Comparison of ENCODE assay signal across 19 cellular contexts in genomic region chr17:72879877-72880276, GRCh38.
DNase-seq lines count a peak whose midpoint lies in the region; ATAC-seq and TF ChIP-seq lines count a peak whose summit lies in the region.
"Had no signal": no experiment of that assay in that cellular context is flagged by ENCODE, and none has a peak within 500 bp of the region (broad histone marks: within the 10 kb centered on the region; RNA-seq: fewer than 3 reads in every experiment).

No MANE protein-coding gene starts in this region.

- no peaks in the 10 kb centered on the region for H3K27me3 Mint-ChIP-seq in MCF 10A (ENCODE audit: insufficient read depth, unreplicated experiment)
- peaks cover 9% of the 10 kb centered on the region for H3K27me3 Mint-ChIP-seq in endodermal cell (ENCODE audit: insufficient read depth)
- H3K27me3 Mint-ChIP-seq: B cell; CD4-positive, CD25-positive, alpha-beta regulatory T cell had no signal

- H2BK5ac ChIP-seq in IMR-90 (ENCODE audit: low read depth, low read length, poor library complexity, severe bottlenecking) = no peak overlapping the region

- no peak overlapping the region for H3K14ac ChIP-seq in IMR-90 (replicated peaks; ENCODE audit: low read depth, low read length)

- no peak overlapping the region for H3K56ac ChIP-seq in IMR-90 (ENCODE audit: extremely low read depth, insufficient read depth, low read length)

- H3K79me2 ChIP-seq in mammary epithelial cell (ENCODE audit: insufficient read depth, low read length) = no peaks in the 10 kb centered on the region

- H3K27ac Mint-ChIP-seq in MCF 10A (ENCODE audit: low read depth, unreplicated experiment) (no peak overlapping the region), endodermal cell (no peak overlapping the region)
- H3K27ac Mint-ChIP-seq: B cell; CD4-positive, CD25-positive, alpha-beta regulatory T cell; CD8-positive, alpha-beta T cell; HFFc6 had no signal

- in situ Hi-C loops in mammary epithelial cell (cut with MboI; ENCODE audit: low sequenced_read_pairs in 2 of 2) = no loop called here
- in situ Hi-C loops in IMR-90 (cut with MboI; ENCODE audit: low sequenced_read_pairs) = no loop called here

- TF ChIP-seq POLR2A in IMR-90 (IDR thresholded peaks at IDR 0.05; ENCODE audit: low read depth, low read length) = no peak

- H3K4me1 ChIP-seq in mammary epithelial cell (ENCODE audit: insufficient read depth, low read length) (no peaks in the 10 kb centered on the region), IMR-90 (ENCODE audit: control insufficient read depth, insufficient read depth, low read length) (no peaks in the 10 kb centered on the region), endodermal cell (ENCODE audit: control insufficient read depth, insufficient read depth, low read length) (no peaks in the 10 kb centered on the region)
- H3K4me1 ChIP-seq: BLaER1, Caco-2 had no signal

- DNase-seq in mammary epithelial cell (no peak), MCF 10A (ENCODE audit: unreplicated experiment) (no peak), IMR-90 (no peak), endodermal cell (no peak), NCI-H187 treated with DMSO at 0.1 percent for 48 hours (lab: John Stamatoyannopoulos, UW) (no peak), MG63 (no peak), GOT3 (lab: John Stamatoyannopoulos, UW) (no peak)
- DNase-seq: Caco-2; CD4-positive, CD25-positive, alpha-beta regulatory T cell; CD8-positive, alpha-beta T cell; DMS153; DND-41; H7; HCEC 1CT; HFFc6 had no signal

- CTCF ChIA-PET in mammary epithelial cell (lab: Charles Lee; ENCODE audit: low non-redundant PET) (no interaction called here), MCF 10A (lab: Yijun Ruan, JAX) (no interaction called here), IMR-90 (lab: Yijun Ruan, JAX) (no interaction called here)

- no peak overlapping the region for H4K5ac ChIP-seq in IMR-90 (ENCODE audit: low read depth, low read length)

- BruUV-seq in mammary epithelial cell (replicated peaks; lab: Mats Ljungman, UMichigan) = no TSS peak
- BruUV-seq in MCF 10A (replicated peaks; lab: Mats Ljungman, UMichigan) = no TSS peak
- BruUV-seq in IMR-90 (replicated peaks; lab: Mats Ljungman, UMichigan) = no TSS peak

- H4K91ac ChIP-seq in IMR-90 (ENCODE audit: insufficient read depth, low read depth, low read length) = no peak overlapping the region

- dilution Hi-C loops in mammary epithelial cell (cut with HindIII; ENCODE audit: low sequenced_read_pairs) (no loop called here), IMR-90 (cut with HindIII; ENCODE audit: low sequenced_read_pairs, unreplicated experiment) (no loop called here)

- H3K9me3 Mint-ChIP-seq in MCF 10A (ENCODE audit: unreplicated experiment) (peaks cover 24% of the 10 kb centered on the region), endodermal cell (peaks cover 50% of the 10 kb centered on the region)

- POLR2A ChIA-PET in MCF 10A (lab: Yijun Ruan, JAX) (no interaction called here), IMR-90 (lab: Charles Lee; ENCODE audit: unreplicated experiment) (no interaction called here)

- no peak for TF ChIP-seq RAD21 in IMR-90 (IDR thresholded peaks at IDR 0.05; ENCODE audit: low read length)

- H4K20me1 ChIP-seq in mammary epithelial cell (ENCODE audit: insufficient read depth, low read length) = no peaks in the 10 kb centered on the region
- no peaks in the 10 kb centered on the region for H4K20me1 ChIP-seq in IMR-90 (ENCODE audit: insufficient read depth, low read length)
- H4K20me1 ChIP-seq: BLaER1 had no signal

- no peak overlapping the region for H4K8ac ChIP-seq in IMR-90 (ENCODE audit: low read depth in 2 of 2, low read length in 2 of 2)

- peaks cover 18% of the 10 kb centered on the region for H3K9me3 ChIP-seq in mammary epithelial cell (replicated peaks; ENCODE audit: insufficient read depth, low read length)
- H3K9me3 ChIP-seq in IMR-90 (ENCODE audit: control insufficient read depth, insufficient read depth, low read length) = peaks cover 15% of the 10 kb centered on the region
- peaks cover 50% of the 10 kb centered on the region for H3K9me3 ChIP-seq in endodermal cell (ENCODE audit: control insufficient read depth, low read length)
- peaks cover 36% of the 10 kb centered on the region for H3K9me3 ChIP-seq in MG63

- H3K4ac ChIP-seq in IMR-90 (ENCODE audit: low read depth, low read length) = no peak overlapping the region

- H3K79me1 ChIP-seq in IMR-90 (ENCODE audit: low read depth in 1 of 2, low read length in 2 of 2) = no peaks in the 10 kb centered on the region

- H3K4me3 Mint-ChIP-seq in MCF 10A (ENCODE audit: unreplicated experiment) (no peak overlapping the region), endodermal cell (no peak overlapping the region)
- H3K4me3 Mint-ChIP-seq: B cell; CD4-positive, CD25-positive, alpha-beta regulatory T cell; CD8-positive, alpha-beta T cell; HFFc6 had no signal

- no peak overlapping the region for H2AFZ ChIP-seq in mammary epithelial cell (ENCODE audit: low read depth, low read length)
- no peak overlapping the region for H2AFZ ChIP-seq in IMR-90 (replicated peaks; ENCODE audit: low read length, poor library complexity)

- no peak overlapping the region for H3K23ac ChIP-seq in IMR-90 (ENCODE audit: low read depth, low read length)

- H3K4me1 Mint-ChIP-seq in MCF 10A (ENCODE audit: insufficient read depth, unreplicated experiment) = no peaks in the 10 kb centered on the region
- H3K4me1 Mint-ChIP-seq in endodermal cell = no peaks in the 10 kb centered on the region
- H3K4me1 Mint-ChIP-seq: B cell had no signal

- H3K27ac ChIP-seq in mammary epithelial cell (ENCODE audit: insufficient read depth, low read depth, low read length) (peak overlapping the region; percentile 19), IMR-90 (ENCODE audit: insufficient read depth, low read length) (no peak overlapping the region), endodermal cell (ENCODE audit: low read depth, low read length) (no peak overlapping the region)
- H3K27ac ChIP-seq: 22Rv1, BLaER1, C4-2B had no signal

- no peak for ATAC-seq in IMR-90 (ENCODE audit: low read depth)
- ATAC-seq: CD8-positive, alpha-beta T cell had no signal

- H2BK15ac ChIP-seq in IMR-90 (ENCODE audit: low read depth, low read length) = no peak overlapping the region

- no peaks in the 10 kb centered on the region for H3K36me3 ChIP-seq in mammary epithelial cell (ENCODE audit: insufficient read depth, low read length)
- H3K36me3 ChIP-seq in IMR-90 (ENCODE audit: control insufficient read depth, insufficient read depth, low read length) = peaks cover 5% of the 10 kb centered on the region; the same call in 1 of the 2 replicates
- H3K36me3 ChIP-seq in endodermal cell (ENCODE audit: control insufficient read depth, insufficient read depth, low read length) = no peaks in the 10 kb centered on the region
- H3K36me3 ChIP-seq in MG63 = no peaks in the 10 kb centered on the region

- no peak overlapping the region for H2BK20ac ChIP-seq in IMR-90 (ENCODE audit: low read depth, low read length)

- H3K9me1 ChIP-seq in IMR-90 (ENCODE audit: insufficient read depth, low read length) = no peaks in the 10 kb centered on the region

- no peak overlapping the region for H3K4me3 ChIP-seq in mammary epithelial cell (replicated peaks in 1 of 3; ENCODE audit: insufficient read depth in 1 of 3, low read depth in 2 of 3, low read length in 3 of 3)
- H3K4me3 ChIP-seq in IMR-90 (ENCODE audit: insufficient read depth, low read depth, low read length) = no peak overlapping the region
- H3K4me3 ChIP-seq in endodermal cell (ENCODE audit: low read length) = peak overlapping the region; percentile 57
- H3K4me3 ChIP-seq in MG63 = no peak overlapping the region
- H3K4me3 ChIP-seq: BLaER1 had no signal

- no peaks in the 10 kb centered on the region for H3K27me3 ChIP-seq in mammary epithelial cell (ENCODE audit: insufficient read depth, low read length)
- no peaks in the 10 kb centered on the region for H3K27me3 ChIP-seq in IMR-90 (ENCODE audit: control insufficient read depth, insufficient read depth, low read length)
- no peaks in the 10 kb centered on the region for H3K27me3 ChIP-seq in endodermal cell (ENCODE audit: control insufficient read depth, insufficient read depth, low read length, poor library complexity, severe bottlenecking)
- no peaks in the 10 kb centered on the region for H3K27me3 ChIP-seq in MG63
- H3K27me3 ChIP-seq: BLaER1 had no signal

- H3K36me3 Mint-ChIP-seq in MCF 10A (ENCODE audit: insufficient read depth, unreplicated experiment) = no peaks in the 10 kb centered on the region
- peaks cover 20% of the 10 kb centered on the region for H3K36me3 Mint-ChIP-seq in endodermal cell (ENCODE audit: low read depth)

- no peak overlapping the region for H2AK9ac ChIP-seq in IMR-90 (replicated peaks; ENCODE audit: low read depth, low read length, poor library complexity)

- 0 out of 2 replicates have a peak overlapping the region, but pooled peaks have one; percentile 33 for H2AK5ac ChIP-seq in IMR-90 (ENCODE audit: low read depth, low read length)

- TF ChIP-seq CTCF in mammary epithelial cell (conservative IDR thresholded peaks at IDR 0.05 in 1 of 2, IDR thresholded peaks at IDR 0.05 in 1 of 2; ENCODE audit: extremely low read depth in 1 of 2, insufficient read depth in 1 of 2, low read depth in 1 of 2, low read length in 2 of 2) (no peak), MCF 10A (IDR thresholded peaks at IDR 0.05; ENCODE audit: unreplicated experiment) (no peak), IMR-90 (conservative IDR thresholded peaks at IDR 0.05; ENCODE audit: low read depth, low read length) (no peak), endodermal cell (conservative IDR thresholded peaks at IDR 0.05) (no peak)

- no peak overlapping the region for H3K18ac ChIP-seq in IMR-90 (ENCODE audit: low read depth, low read length)

- WGBS in mammary epithelial cell (ENCODE audit: low coverage, missing lambda C conversion rate) = 80% methylated on average over 2 of the region's 2 CpGs
- no CpG with 5 or more reads among the region's 2 CpGs for WGBS in IMR-90 (ENCODE audit: extremely low coverage in 2 of 2, insufficient read length in 1 of 2), 2 experiments
- WGBS in endodermal cell (ENCODE audit: insufficient coverage in 1 of 2, insufficient read length in 1 of 2), 2 experiments = 87 to 93% methylated on average over 2 of the region's 2 CpGs

- intact Hi-C loops in mammary epithelial cell (cut with micrococcal nuclease) = no loop called here
- intact Hi-C loops in MCF 10A (cut with micrococcal nuclease) = no loop called here
- intact Hi-C loops in IMR-90 (cut with micrococcal nuclease) = no loop called here

- no peak overlapping the region for H3K4me2 ChIP-seq in mammary epithelial cell (ENCODE audit: insufficient read depth, low read depth, low read length)
- H3K4me2 ChIP-seq in IMR-90 (ENCODE audit: low read depth, low read length) = no peak overlapping the region
- H3K4me2 ChIP-seq: BLaER1 had no signal

- H2BK120ac ChIP-seq in IMR-90 (ENCODE audit: low read depth, low read length) = no peak overlapping the region

- no peak overlapping the region for H3K9ac ChIP-seq in mammary epithelial cell (ENCODE audit: insufficient read depth, low read length)
- H3K9ac ChIP-seq in IMR-90 (ENCODE audit: low read depth, low read length) = no peak overlapping the region
- H3K9ac ChIP-seq in endodermal cell (ENCODE audit: extremely low read depth, low read length, poor library complexity, severe bottlenecking) = no peak overlapping the region
- H3K9ac ChIP-seq: BLaER1 had no signal

TF ChIP-seq in IMR-90, 13 proteins besides CTCF, POLR2A, EP300 and RAD21 (continues in another document):
- TF ChIP-seq RFX5 (IDR thresholded peaks at IDR 0.05; ENCODE audit: low read depth, low read length) = no peak
- no peak for TF ChIP-seq SMC3 (IDR thresholded peaks at IDR 0.05; ENCODE audit: low read depth, low read length)
- no peak for TF ChIP-seq MAFK (IDR thresholded peaks at IDR 0.05; ENCODE audit: low read depth, low read length)
